ENCODE assay signal across 14 cellular contexts in genomic region chr17:51608251-51608933, GRCh38.
DNase-seq lines count a peak whose midpoint lies in the region; ATAC-seq and TF ChIP-seq lines count a peak whose summit lies in the region.
"Had no signal": no experiment of that assay in that cellular context is flagged by ENCODE, and none has a peak within 500 bp of the region (broad histone marks: within the 10 kb centered on the region; RNA-seq: fewer than 3 reads in every experiment).

No MANE protein-coding gene starts in this region.

- H3K27ac ChIP-seq in GM23338 (ENCODE audit: low read depth) = no peak overlapping the region
- no peak overlapping the region for H3K27ac ChIP-seq in MM.1S (ENCODE audit: low read length)
- peak overlapping the region; percentile 32 for H3K27ac ChIP-seq in endodermal cell (ENCODE audit: low read depth, low read length)

- H3K79me2 ChIP-seq in GM23338 (replicated peaks; ENCODE audit: insufficient read depth) (no peaks in the 10 kb centered on the region), MM.1S (ENCODE audit: low read length) (no peaks in the 10 kb centered on the region)

- H3K9ac ChIP-seq in MM.1S (ENCODE audit: low read length) = no peak overlapping the region
- H3K9ac ChIP-seq in endodermal cell (ENCODE audit: extremely low read depth, low read length, poor library complexity, severe bottlenecking) = peak overlapping the region; percentile 44

- H3K36me3 ChIP-seq in GM23338 (ENCODE audit: insufficient read depth) (no peaks in the 10 kb centered on the region), MM.1S (replicated peaks; ENCODE audit: insufficient read depth, low read length) (no peaks in the 10 kb centered on the region), endodermal cell (ENCODE audit: control insufficient read depth, insufficient read depth, low read length) (no peaks in the 10 kb centered on the region)

- H3K4me3 Mint-ChIP-seq in GM23338 (no peak overlapping the region), endodermal cell (no peak overlapping the region)
- H3K4me3 Mint-ChIP-seq: CD14-positive monocyte; CD8-positive, alpha-beta T cell had no signal

- H4K20me1 ChIP-seq in GM23338 (replicated peaks; ENCODE audit: insufficient read depth) (no peaks in the 10 kb centered on the region), MM.1S (ENCODE audit: insufficient read depth, low read length) (no peaks in the 10 kb centered on the region)

- H3K27ac Mint-ChIP-seq in GM23338 = no peak overlapping the region
- peak overlapping the region; percentile 65 for H3K27ac Mint-ChIP-seq in endodermal cell
- H3K27ac Mint-ChIP-seq: CD14-positive monocyte; CD8-positive, alpha-beta T cell had no signal

- H3K9me2 ChIP-seq in GM23338 (ENCODE audit: insufficient read depth) (no peaks in the 10 kb centered on the region), MM.1S (replicated peaks; ENCODE audit: insufficient read depth, low read length) (no peaks in the 10 kb centered on the region)

- no peaks in the 10 kb centered on the region for H3F3A ChIP-seq in GM23338 (replicated peaks; ENCODE audit: low read depth)
- H3F3A ChIP-seq in MM.1S (ENCODE audit: insufficient read depth, low read length) = no peaks in the 10 kb centered on the region

- no peaks in the 10 kb centered on the region for H3K9me3 ChIP-seq in MM.1S (replicated peaks; ENCODE audit: insufficient read depth, low read length)
- no peaks in the 10 kb centered on the region for H3K9me3 ChIP-seq in endodermal cell (ENCODE audit: control insufficient read depth, low read length)

- H3K4me3 ChIP-seq in GM23338 = no peak overlapping the region
- no peak overlapping the region for H3K4me3 ChIP-seq in MM.1S (ENCODE audit: low read length)
- peak overlapping the region; percentile 25 for H3K4me3 ChIP-seq in endodermal cell (ENCODE audit: low read length)

- H3K4me1 ChIP-seq in GM23338 (ENCODE audit: insufficient read depth) = no peaks in the 10 kb centered on the region
- peaks cover 10% of the 10 kb centered on the region for H3K4me1 ChIP-seq in MM.1S (ENCODE audit: low read length)
- peaks cover 13% of the 10 kb centered on the region for H3K4me1 ChIP-seq in endodermal cell (ENCODE audit: control insufficient read depth, insufficient read depth, low read length)

- DNase-seq in DMS53 (lab: John Stamatoyannopoulos, UW) = peak; percentile 57
- DNase-seq in GM23338 (ENCODE audit: low spot score) = no peak
- DNase-seq in MM.1S = peak; percentile 3
- DNase-seq in endodermal cell = no peak
- DNase-seq in GM03348 (ENCODE audit: low spot score) = no peak
- DNase-seq in NCI-H1930 (lab: John Stamatoyannopoulos, UW) = no peak
- no peak for DNase-seq in stimulated activated CD4-positive, alpha-beta T cell treated with anti-CD3 and anti-CD28 coated beads, Interleukin-15, amount 100 ng/mL, for 24 hours
- DNase-seq: CD8-positive, alpha-beta T cell; COR-L47; DMS153; GF-D8 had no signal

- H3K4me2 ChIP-seq in GM23338 = no peak overlapping the region
- no peak overlapping the region for H3K4me2 ChIP-seq in MM.1S (ENCODE audit: low read depth, low read length)

- H3K27me3 ChIP-seq in GM23338 (ENCODE audit: insufficient read depth) (no peaks in the 10 kb centered on the region), MM.1S (replicated peaks; ENCODE audit: insufficient read depth, low read length) (no peaks in the 10 kb centered on the region), endodermal cell (ENCODE audit: control insufficient read depth, insufficient read depth, low read length, poor library complexity, severe bottlenecking) (peaks cover 12% of the 10 kb centered on the region)

- H3K9me3 Mint-ChIP-seq in GM23338 = peaks cover 7% of the 10 kb centered on the region; the same call in 1 of the 3 replicates
- H3K9me3 Mint-ChIP-seq in endodermal cell = no peaks in the 10 kb centered on the region
- H3K9me3 Mint-ChIP-seq: CD8-positive, alpha-beta T cell had no signal

- H3K4me1 Mint-ChIP-seq in GM23338 = peaks cover 3% of the 10 kb centered on the region; the same call in 1 of the 3 replicates
- H3K4me1 Mint-ChIP-seq in endodermal cell = peaks cover 20% of the 10 kb centered on the region
- H3K4me1 Mint-ChIP-seq: CD14-positive monocyte had no signal

- H3K27me3 Mint-ChIP-seq in GM23338 (ENCODE audit: insufficient read depth, low read depth, poor library complexity) (peaks cover 2% of the 10 kb centered on the region), endodermal cell (ENCODE audit: insufficient read depth) (peaks cover 10% of the 10 kb centered on the region)

- TF ChIP-seq CTCF in GM23338 (conservative IDR thresholded peaks at IDR 0.05; ENCODE audit: low read depth in 2 of 2) (no peak), MM.1S (IDR thresholded peaks at IDR 0.05; ENCODE audit: low read length) (no peak), endodermal cell (conservative IDR thresholded peaks at IDR 0.05) (no peak)

- H2AFZ ChIP-seq in GM23338 = peak overlapping the region; percentile 83
- no peak overlapping the region for H2AFZ ChIP-seq in MM.1S (ENCODE audit: low read length)

- ATAC-seq in GM23338 (no peak), GM21423 (IDR thresholded peaks at IDR 0.05; ENCODE audit: unreplicated experiment) (no peak)
- ATAC-seq: CD8-positive, alpha-beta T cell; HCT116 had no signal

- H3K36me3 Mint-ChIP-seq in GM23338 (ENCODE audit: low read depth) (0 out of 3 replicates have a peak, but pooled peaks cover 2% of the 10 kb centered on the region), endodermal cell (ENCODE audit: low read depth) (no peaks in the 10 kb centered on the region)
- H3K36me3 Mint-ChIP-seq: CD14-positive monocyte; CD8-positive, alpha-beta T cell had no signal

- WGBS in endodermal cell (ENCODE audit: insufficient coverage in 1 of 2, insufficient read length in 1 of 2), 2 experiments = 87 to 91% methylated on average over 8 to 9 of the region's 9 CpGs

TF ChIP-seq in GM23338, 12 proteins besides CTCF, POLR2A, EP300 and RAD21:
- TF ChIP-seq, protein P1, sequence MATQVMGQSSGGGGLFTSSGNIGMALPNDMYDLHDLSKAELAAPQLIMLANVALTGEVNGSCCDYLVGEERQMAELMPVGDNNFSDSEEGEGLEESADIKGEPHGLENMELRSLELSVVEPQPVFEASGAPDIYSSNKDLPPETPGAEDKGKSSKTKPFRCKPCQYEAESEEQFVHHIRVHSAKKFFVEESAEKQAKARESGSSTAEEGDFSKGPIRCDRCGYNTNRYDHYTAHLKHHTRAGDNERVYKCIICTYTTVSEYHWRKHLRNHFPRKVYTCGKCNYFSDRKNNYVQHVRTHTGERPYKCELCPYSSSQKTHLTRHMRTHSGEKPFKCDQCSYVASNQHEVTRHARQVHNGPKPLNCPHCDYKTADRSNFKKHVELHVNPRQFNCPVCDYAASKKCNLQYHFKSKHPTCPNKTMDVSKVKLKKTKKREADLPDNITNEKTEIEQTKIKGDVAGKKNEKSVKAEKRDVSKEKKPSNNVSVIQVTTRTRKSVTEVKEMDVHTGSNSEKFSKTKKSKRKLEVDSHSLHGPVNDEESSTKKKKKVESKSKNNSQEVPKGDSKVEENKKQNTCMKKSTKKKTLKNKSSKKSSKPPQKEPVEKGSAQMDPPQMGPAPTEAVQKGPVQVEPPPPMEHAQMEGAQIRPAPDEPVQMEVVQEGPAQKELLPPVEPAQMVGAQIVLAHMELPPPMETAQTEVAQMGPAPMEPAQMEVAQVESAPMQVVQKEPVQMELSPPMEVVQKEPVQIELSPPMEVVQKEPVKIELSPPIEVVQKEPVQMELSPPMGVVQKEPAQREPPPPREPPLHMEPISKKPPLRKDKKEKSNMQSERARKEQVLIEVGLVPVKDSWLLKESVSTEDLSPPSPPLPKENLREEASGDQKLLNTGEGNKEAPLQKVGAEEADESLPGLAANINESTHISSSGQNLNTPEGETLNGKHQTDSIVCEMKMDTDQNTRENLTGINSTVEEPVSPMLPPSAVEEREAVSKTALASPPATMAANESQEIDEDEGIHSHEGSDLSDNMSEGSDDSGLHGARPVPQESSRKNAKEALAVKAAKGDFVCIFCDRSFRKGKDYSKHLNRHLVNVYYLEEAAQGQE (IDR thresholded peaks at IDR 0.05; ENCODE audit: unreplicated experiment) = no peak
TF ChIP-seq in GM23338: peak in this region for 0.

Comparison
In these comparisons a context has a peak if more than half of its experiments do, and no peak if none do; other contexts are left out.
1. DNase-seq: peak in DMS53 (single experiment) and MM.1S (single experiment); none in GM23338 (single experiment), endodermal cell (single experiment), GM03348 (single experiment), NCI-H1930 (0 of 2) and stimulated activated CD4-positive, alpha-beta T cell treated with anti-CD3 and anti-CD28 coated beads, Interleukin-15, amount 100 ng/mL, for 24 hours (single experiment).